In the genomic region with DNA sequence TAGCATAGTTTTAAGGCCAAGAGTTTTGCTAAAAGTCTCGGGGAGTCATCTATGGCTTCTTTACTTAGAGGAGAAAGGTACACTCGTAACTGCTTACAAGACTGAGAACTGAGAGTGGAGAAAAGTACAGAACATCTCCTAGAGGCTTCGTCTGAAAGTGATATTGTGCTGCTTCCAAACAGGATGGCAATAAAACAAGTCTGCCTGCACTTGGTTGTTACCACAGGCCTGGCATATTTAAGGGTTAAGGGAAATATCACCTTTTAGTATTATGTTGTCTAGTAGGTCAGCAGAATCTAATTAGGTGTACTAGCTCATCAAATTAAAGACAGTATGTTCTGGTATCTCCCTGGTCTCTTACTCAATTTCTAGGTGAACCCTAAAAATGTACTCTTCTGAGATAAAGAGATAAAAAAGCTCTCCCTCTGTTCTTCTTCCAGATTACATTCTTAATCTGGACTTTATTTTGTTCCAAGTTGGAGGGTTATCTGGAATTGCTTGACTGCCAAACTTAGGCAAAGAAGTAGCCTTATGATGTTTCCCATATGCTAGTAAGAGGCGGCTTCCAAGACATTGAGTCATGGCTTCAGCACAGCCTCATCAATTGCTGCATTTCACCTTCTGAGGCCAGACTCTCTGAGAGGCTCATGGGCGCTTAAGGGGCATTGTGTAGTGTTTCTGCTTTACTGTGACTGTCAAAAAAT, we compare ENCODE assay signal across 18 cellular contexts.
DNase-seq lines count a peak whose midpoint lies in the region; ATAC-seq and TF ChIP-seq lines count a peak whose summit lies in the region.
"Had no signal": no experiment of that assay in that cellular context is flagged by ENCODE, and none has a peak within 500 bp of the region (broad histone marks: within the 10 kb centered on the region; RNA-seq: fewer than 3 reads in every experiment).

No MANE protein-coding gene starts in this region.

- DNase-seq in GM03348 (ENCODE audit: low spot score), result peak; percentile 57
- peak; percentile 69 for DNase-seq in fibroblast of pulmonary artery (ENCODE audit: low read depth)
- DNase-seq in non-pigmented ciliary epithelial cell (ENCODE audit: low read depth), result peak; percentile 26
- no peak for DNase-seq in NAMALWA (ENCODE audit: low spot score)
- no peak for DNase-seq in NCI-H1417 (lab: John Stamatoyannopoulos, UW)
- DNase-seq: activated CD8-positive, alpha-beta T cell treated with anti-CD3 and anti-CD28 coated beads, Interleukin-2, amount 10 ng/mL, durations not matched to agents 7 days and 5 days; activated naive CD8-positive, alpha-beta T cell treated with anti-CD3 and anti-CD28 coated beads, Interleukin-2, amount 50 U/mL, for 24 hours; C1 segment of cervical spinal cord; DMS79; Karpas-422; mucosa of descending colon; NCI-H345; occipital lobe; tibial artery; WERI-Rb-1 had no signal

- no peak overlapping the region for H3K4me3 ChIP-seq in fibroblast of pulmonary artery (replicated peaks; ENCODE audit: low read depth, low read length)
- H3K4me3 ChIP-seq: mucosa of descending colon, tibial artery had no signal

- no peak for TF ChIP-seq CTCF in fibroblast of pulmonary artery (IDR thresholded peaks at IDR 0.05; ENCODE audit: low read length, missing control alignments)

- ATAC-seq in SK-N-SH treated with all-trans-retinoic acid at 6 μM for 48 hours (peak; percentile 91), HG02763 (IDR thresholded peaks at IDR 0.05; ENCODE audit: unreplicated experiment) (no peak), GM18502 (IDR thresholded peaks at IDR 0.05; ENCODE audit: poor library complexity, unreplicated experiment) (no peak)
- ATAC-seq: activated CD8-positive, alpha-beta T cell treated with anti-CD3 and anti-CD28 coated beads, Interleukin-2, amount 10 ng/mL, durations not matched to agents 7 days and 5 days; activated naive CD8-positive, alpha-beta T cell treated with anti-CD3 and anti-CD28 coated beads, Interleukin-2, amount 50 U/mL, for 24 hours; mucosa of descending colon had no signal

TF ChIP-seq in SK-N-SH treated with all-trans-retinoic acid at 6 μM for 48 hours, 23 proteins besides CTCF, POLR2A, EP300 and RAD21:
- TF ChIP-seq ZNF70 (CRISPR knock-in tag; IDR thresholded peaks at IDR 0.05), result no peak
- no peak for TF ChIP-seq CSDC2 (CRISPR knock-in tag; IDR thresholded peaks at IDR 0.05)
- peak; percentile 76 for TF ChIP-seq ISL1 (CRISPR knock-in tag; IDR thresholded peaks at IDR 0.05)
- no peak for TF ChIP-seq BACH2 (CRISPR knock-in tag; IDR thresholded peaks at IDR 0.05; ENCODE audit: borderline replicate concordance)
- TF ChIP-seq ZC3H10 (CRISPR knock-in tag; IDR thresholded peaks at IDR 0.05), result no peak
- no peak; the same call in 1 of the 2 replicates for TF ChIP-seq POU6F1 (CRISPR knock-in tag; IDR thresholded peaks at IDR 0.05; ENCODE audit: borderline replicate concordance, low read depth)
- TF ChIP-seq ARNTL (CRISPR knock-in tag; IDR thresholded peaks at IDR 0.05; ENCODE audit: borderline replicate concordance, low read depth), result no peak
- peak; percentile 57; the same call in 1 of the 2 replicates for TF ChIP-seq RARB (CRISPR knock-in tag; IDR thresholded peaks at IDR 0.05)
- TF ChIP-seq ESRRG (CRISPR knock-in tag; IDR thresholded peaks at IDR 0.05), result no peak
- TF ChIP-seq TOX (CRISPR knock-in tag; IDR thresholded peaks at IDR 0.05; ENCODE audit: borderline replicate concordance), result peak; percentile 71
- TF ChIP-seq, protein P1, sequence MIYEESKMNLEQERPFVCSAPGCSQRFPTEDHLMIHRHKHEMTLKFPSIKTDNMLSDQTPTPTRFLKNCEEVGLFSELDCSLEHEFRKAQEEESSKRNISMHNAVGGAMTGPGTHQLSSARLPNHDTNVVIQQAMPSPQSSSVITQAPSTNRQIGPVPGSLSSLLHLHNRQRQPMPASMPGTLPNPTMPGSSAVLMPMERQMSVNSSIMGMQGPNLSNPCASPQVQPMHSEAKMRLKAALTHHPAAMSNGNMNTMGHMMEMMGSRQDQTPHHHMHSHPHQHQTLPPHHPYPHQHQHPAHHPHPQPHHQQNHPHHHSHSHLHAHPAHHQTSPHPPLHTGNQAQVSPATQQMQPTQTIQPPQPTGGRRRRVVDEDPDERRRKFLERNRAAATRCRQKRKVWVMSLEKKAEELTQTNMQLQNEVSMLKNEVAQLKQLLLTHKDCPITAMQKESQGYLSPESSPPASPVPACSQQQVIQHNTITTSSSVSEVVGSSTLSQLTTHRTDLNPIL (CRISPR knock-in tag; IDR thresholded peaks at IDR 0.05; ENCODE audit: low read depth), result no peak

Comparison
In these comparisons a context has a peak if more than half of its experiments do, and no peak if none do; other contexts are left out.
1. DNase-seq: peak in GM03348 (single experiment), fibroblast of pulmonary artery (single experiment) and non-pigmented ciliary epithelial cell (single experiment); none in NAMALWA (single experiment) and NCI-H1417 (0 of 3).